In the genomic region with DNA sequence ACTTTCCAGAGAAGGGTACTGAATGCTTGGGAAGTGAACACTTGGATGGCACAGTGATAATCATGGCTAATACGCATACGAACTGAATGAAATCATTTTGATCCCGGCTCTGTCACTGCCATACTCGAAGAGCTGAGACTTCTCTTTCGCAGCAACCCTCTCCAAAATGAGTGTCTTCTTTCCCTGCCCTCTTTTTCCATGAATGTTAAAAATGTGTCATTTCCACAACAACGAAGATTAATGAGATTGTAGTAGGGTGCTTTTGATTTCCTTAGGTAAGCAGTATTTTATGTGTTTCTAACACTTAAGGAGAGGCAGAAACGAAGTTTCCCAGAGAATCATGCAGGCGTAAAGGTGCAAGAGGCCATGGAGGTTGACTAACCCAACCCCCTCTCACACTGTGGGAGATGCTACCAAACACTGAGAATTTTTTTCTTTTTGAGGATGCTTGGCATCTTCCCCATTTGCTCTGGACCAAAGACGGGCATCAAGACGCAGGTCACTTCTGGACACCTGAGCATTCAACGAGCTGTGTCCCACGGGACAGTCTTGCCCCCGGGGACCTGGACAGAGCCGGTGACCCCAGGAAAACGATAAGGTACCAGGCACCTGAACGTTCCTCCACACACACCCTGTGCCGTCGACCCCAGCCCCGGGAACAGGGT, we compare ENCODE assay signal across 8 cellular contexts.
A peak's percentile ranks its signal among the peaks of the same experiment; 100 is the strongest.
DNase-seq lines count a peak whose midpoint lies in the region; ATAC-seq and TF ChIP-seq lines count a peak whose summit lies in the region.

No MANE protein-coding gene starts in this region.

- peaks cover 20% of the 10 kb centered on the region for H3K4me1 ChIP-seq in DND-41 (ENCODE audit: insufficient read depth, low read length)
- H3K4me1 ChIP-seq in rectal smooth muscle tissue (ENCODE audit: control insufficient read depth, insufficient read depth, low read length): peaks cover 5% of the 10 kb centered on the region

- no peaks in the 10 kb centered on the region for H4K20me1 ChIP-seq in DND-41 (ENCODE audit: insufficient read depth, low read length)

- DNase-seq in DND-41 (no peak), globus pallidus (ENCODE audit: low spot score) (peak; percentile 30), NCI-H128 (lab: John Stamatoyannopoulos, UW; ENCODE audit: unreplicated experiment) (no peak), NCI-H187 treated with DMSO at 0.1 percent for 48 hours (lab: John Stamatoyannopoulos, UW) (no peak)
- DNase-seq in NK-92 treated with Interleukin-12 subunit alpha and Interleukin-12 subunit beta, amount 100 ng/mL, for 24 hours (lab: John Stamatoyannopoulos, UW): no peak

- H3K27ac ChIP-seq in DND-41 (ENCODE audit: low read length) (peak overlapping the region; percentile 72), VCaP (peak overlapping the region; percentile 71), rectal smooth muscle tissue (ENCODE audit: low read depth, low read length) (peak overlapping the region; percentile 2)

- H3K36me3 ChIP-seq in DND-41 (ENCODE audit: insufficient read depth, low read length) (no peaks in the 10 kb centered on the region; the same call in 1 of the 2 replicates), rectal smooth muscle tissue (ENCODE audit: control insufficient read depth, insufficient read depth, low read length) (no peaks in the 10 kb centered on the region)

- H2AFZ ChIP-seq in DND-41 (ENCODE audit: low read depth, low read length): peak overlapping the region; percentile 96

- H3K79me2 ChIP-seq in DND-41 (ENCODE audit: insufficient read depth, low read length): no peaks in the 10 kb centered on the region

- H3K27me3 ChIP-seq in DND-41 (ENCODE audit: insufficient read depth, low read length, poor library complexity) (no peaks in the 10 kb centered on the region), rectal smooth muscle tissue (ENCODE audit: control insufficient read depth, insufficient read depth, low read length) (no peaks in the 10 kb centered on the region)

- H3K9ac ChIP-seq in DND-41 (ENCODE audit: low read depth, low read length) (peak overlapping the region; percentile 68), rectal smooth muscle tissue (ENCODE audit: low read length) (peak overlapping the region; percentile 2)

- ATAC-seq in DND-41 (ENCODE audit: insufficient read depth, low read depth) (peak; percentile 16; the same call in 2 of the 3 replicates), HG02885 (IDR thresholded peaks at IDR 0.05; ENCODE audit: poor library complexity, unreplicated experiment) (peak; percentile 1)

- H3K4me3 ChIP-seq in DND-41 (ENCODE audit: low read depth in 1 of 2, low read length in 2 of 2) (peak overlapping the region; percentile 44 to 78; a peak in 3 of 4 replicates), rectal smooth muscle tissue (ENCODE audit: low read length) (peak overlapping the region; percentile 72)

- H3K4me2 ChIP-seq in DND-41 (ENCODE audit: insufficient read depth, low read length): peak overlapping the region; percentile 73

- TF ChIP-seq CTCF in DND-41 (IDR thresholded peaks at IDR 0.05; ENCODE audit: borderline replicate concordance, extremely low read depth, low read length, poor library complexity, severe bottlenecking) (peak; percentile 22), VCaP (conservative IDR thresholded peaks at IDR 0.05) (no peak)

- no peaks in the 10 kb centered on the region for H3K9me3 ChIP-seq in DND-41 (ENCODE audit: insufficient read depth, low read length, severe bottlenecking)

Comparison
In these comparisons a context has a peak if more than half of its experiments do, and no peak if none do; other contexts are left out.
1. H3K27ac ChIP-seq: peak in every context shown above with its lines; median percentile 72 in DND-41; 71 in VCaP; 2 in rectal smooth muscle tissue.